Comparison of ENCODE assay signal across 1 cellular context in the genomic region with DNA sequence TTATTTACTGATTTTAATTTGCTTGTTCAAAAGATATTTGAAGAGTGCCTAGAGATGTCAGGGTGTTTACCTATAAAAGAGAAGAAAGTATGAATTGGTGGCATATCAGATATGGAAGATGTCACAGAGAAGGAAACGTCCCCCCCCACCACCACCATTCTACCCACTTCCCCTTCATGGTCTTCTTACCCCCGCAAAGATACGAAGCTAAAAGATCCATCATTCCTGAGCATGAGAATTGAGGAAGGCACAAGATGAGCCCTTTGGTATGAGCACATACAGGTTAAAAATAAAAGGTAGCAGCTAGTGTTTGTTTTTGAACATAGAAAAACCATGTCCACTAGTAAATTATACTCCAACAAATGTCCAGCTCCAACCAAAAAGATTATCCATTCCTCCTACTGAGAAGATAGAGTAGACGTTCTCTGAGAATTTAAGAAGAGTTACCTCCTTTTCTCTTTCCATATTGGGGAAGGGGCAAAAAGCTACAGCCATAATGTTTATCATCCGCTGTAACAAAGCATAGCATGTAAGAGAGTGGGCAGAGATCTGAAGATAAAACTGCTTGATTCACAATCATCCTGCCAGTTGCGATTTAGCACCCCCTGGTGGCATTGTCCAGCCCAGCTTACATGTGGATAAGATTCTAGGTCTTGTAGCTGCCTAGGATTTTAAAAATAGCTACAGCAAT.
TF ChIP-seq lines count a peak whose summit lies in the region.

No MANE protein-coding gene starts in this region.

TF ChIP-seq in A549, 52 proteins besides CTCF, POLR2A, EP300 and RAD21 (continued from another document):
- TF ChIP-seq ZSCAN20 (CRISPR knock-in tag; IDR thresholded peaks at IDR 0.05) (no peak), RNF2 (IDR thresholded peaks at IDR 0.05; ENCODE audit: borderline replicate concordance, low read depth) (no peak), GATA3 (IDR thresholded peaks at IDR 0.05; ENCODE audit: borderline replicate concordance) (peak; percentile 90)
- TF ChIP-seq, protein P1, sequence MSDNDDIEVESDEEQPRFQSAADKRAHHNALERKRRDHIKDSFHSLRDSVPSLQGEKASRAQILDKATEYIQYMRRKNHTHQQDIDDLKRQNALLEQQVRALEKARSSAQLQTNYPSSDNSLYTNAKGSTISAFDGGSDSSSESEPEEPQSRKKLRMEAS (IDR thresholded peaks at IDR 0.05), result 0 out of 2 replicates have a peak, but pooled peaks have one; percentile 18
TF ChIP-seq in A549: peak in this region for 3.
